In the genomic region with DNA sequence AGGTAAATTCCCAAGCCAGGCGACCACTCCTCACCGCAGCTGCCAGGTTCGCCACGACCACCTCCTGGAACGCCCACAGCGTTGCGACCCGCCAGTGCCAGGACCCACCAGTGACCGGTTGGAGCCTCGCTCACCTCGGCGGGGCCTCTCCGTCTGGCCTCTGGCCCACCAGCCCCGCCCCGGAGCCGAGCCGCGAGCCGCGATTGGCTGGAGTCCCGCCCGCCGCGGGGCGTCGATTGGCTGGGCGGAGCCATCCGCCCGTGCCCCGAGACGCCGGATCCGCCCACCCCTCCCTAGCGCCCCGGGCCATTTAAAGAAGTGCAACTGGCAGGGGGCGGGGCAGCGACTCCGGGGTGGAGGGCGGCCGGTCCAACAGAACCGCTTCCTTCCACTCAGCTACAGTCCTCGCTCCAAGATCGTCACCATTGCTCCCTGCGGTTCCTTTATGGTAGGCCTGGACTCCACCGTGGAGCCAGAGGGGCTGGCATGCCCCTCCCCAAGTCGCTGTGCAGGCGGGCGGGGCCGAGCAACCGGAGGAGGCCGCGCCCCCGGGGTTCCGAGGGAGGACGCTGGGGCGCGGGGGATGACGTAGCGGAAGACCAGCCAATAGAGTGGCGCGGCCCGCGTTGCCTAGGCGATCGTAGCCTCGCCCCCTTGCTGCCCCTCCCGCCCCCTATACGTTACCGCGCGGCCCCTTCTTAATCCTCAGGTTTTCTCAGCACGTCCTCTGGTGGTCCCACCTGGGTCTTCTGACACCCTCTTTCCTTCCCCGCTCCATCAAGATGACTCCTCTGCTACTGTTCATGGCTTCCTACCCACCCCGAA, we compare ENCODE assay signal across 1 cellular context.
TF ChIP-seq lines count a peak whose summit lies in the region.

A gene with protein sequence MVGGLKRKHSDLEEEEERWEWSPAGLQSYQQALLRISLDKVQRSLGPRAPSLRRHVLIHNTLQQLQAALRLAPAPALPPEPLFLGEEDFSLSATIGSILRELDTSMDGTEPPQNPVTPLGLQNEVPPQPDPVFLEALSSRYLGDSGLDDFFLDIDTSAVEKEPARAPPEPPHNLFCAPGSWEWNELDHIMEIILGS (minus strand): TSS at position 155 of the 825 bp plus-strand sequence. CDS start 2,255 bp downstream, outside the sequence.

TF ChIP-seq in HepG2, 621 proteins besides CTCF, POLR2A, EP300 and RAD21 (continued from another document and continues in another):
- TF ChIP-seq, protein P1, sequence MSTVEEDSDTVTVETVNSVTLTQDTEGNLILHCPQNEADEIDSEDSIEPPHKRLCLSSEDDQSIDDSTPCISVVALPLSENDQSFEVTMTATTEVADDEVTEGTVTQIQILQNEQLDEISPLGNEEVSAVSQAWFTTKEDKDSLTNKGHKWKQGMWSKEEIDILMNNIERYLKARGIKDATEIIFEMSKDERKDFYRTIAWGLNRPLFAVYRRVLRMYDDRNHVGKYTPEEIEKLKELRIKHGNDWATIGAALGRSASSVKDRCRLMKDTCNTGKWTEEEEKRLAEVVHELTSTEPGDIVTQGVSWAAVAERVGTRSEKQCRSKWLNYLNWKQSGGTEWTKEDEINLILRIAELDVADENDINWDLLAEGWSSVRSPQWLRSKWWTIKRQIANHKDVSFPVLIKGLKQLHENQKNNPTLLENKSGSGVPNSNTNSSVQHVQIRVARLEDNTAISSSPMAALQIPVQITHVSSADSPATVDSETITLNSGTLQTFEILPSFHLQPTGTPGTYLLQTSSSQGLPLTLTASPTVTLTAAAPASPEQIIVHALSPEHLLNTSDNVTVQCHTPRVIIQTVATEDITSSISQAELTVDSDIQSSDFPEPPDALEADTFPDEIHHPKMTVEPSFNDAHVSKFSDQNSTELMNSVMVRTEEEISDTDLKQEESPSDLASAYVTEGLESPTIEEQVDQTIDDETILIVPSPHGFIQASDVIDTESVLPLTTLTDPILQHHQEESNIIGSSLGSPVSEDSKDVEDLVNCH (CRISPR knock-in tag; IDR thresholded peaks at IDR 0.05), result no peak
- TF ChIP-seq ZFYVE20 (CRISPR knock-in tag; IDR thresholded peaks at IDR 0.05; ENCODE audit: borderline replicate concordance, low read depth) (no peak), KAT2B (IDR thresholded peaks at IDR 0.05; ENCODE audit: borderline replicate concordance, low read depth, low read length) (no peak), ETV5 (CRISPR knock-in tag; IDR thresholded peaks at IDR 0.05; ENCODE audit: borderline replicate concordance) (no peak; the same call in 1 of the 2 replicates), NPAS2 (CRISPR knock-in tag; IDR thresholded peaks at IDR 0.05; ENCODE audit: borderline replicate concordance) (no peak), ZNF724P (CRISPR knock-in tag; IDR thresholded peaks at IDR 0.05; ENCODE audit: borderline replicate concordance) (no peak; the same call in 1 of the 2 replicates), HNF4A (CRISPR knock-in tag; IDR thresholded peaks at IDR 0.05) (no peak), HNRNPLL (IDR thresholded peaks at IDR 0.05; ENCODE audit: low read depth, low read length, poor library complexity, severe bottlenecking) (peak; percentile 64), ZNF773 (CRISPR knock-in tag; IDR thresholded peaks at IDR 0.05; ENCODE audit: borderline replicate concordance) (no peak), MEIS1 (CRISPR knock-in tag; IDR thresholded peaks at IDR 0.05; ENCODE audit: borderline replicate concordance) (no peak), ARNTL (CRISPR knock-in tag; IDR thresholded peaks at IDR 0.05) (peak; percentile 69; the same call in 1 of the 2 replicates), ASH2L (IDR thresholded peaks at IDR 0.05; ENCODE audit: insufficient read length, low read depth, low read length) (peak; percentile 79), SUZ12 (IDR thresholded peaks at IDR 0.05; ENCODE audit: low read depth, low read length) (no peak), CREB1 (IDR thresholded peaks at IDR 0.05) (peak; percentile 88), CREB1 (CRISPR knock-in tag; IDR thresholded peaks at IDR 0.05) (peak; percentile 88), ZNF331 (CRISPR knock-in tag; IDR thresholded peaks at IDR 0.05) (0 out of 2 replicates have a peak, but pooled peaks have one; percentile 48), SNRNP70 (IDR thresholded peaks at IDR 0.05; ENCODE audit: low read depth, low read length) (no peak), MTA1 (CRISPR knock-in tag; IDR thresholded peaks at IDR 0.05; ENCODE audit: borderline replicate concordance) (no peak), ZNF557 (CRISPR knock-in tag; IDR thresholded peaks at IDR 0.05) (no peak), CEBPB (IDR thresholded peaks at IDR 0.05; ENCODE audit: borderline replicate concordance, low read depth, low read length) (no peak), MBNL3 (CRISPR knock-in tag; conservative IDR thresholded peaks at IDR 0.05) (no peak), ZNF564 (CRISPR knock-in tag; IDR thresholded peaks at IDR 0.05) (0 out of 2 replicates have a peak, but pooled peaks have one; percentile 67), PCBP2 (optimal IDR thresholded peaks at IDR 0.05; ENCODE audit: low read depth, low read length, poor library complexity, severe bottlenecking) (no peak), FOSL2 (CRISPR knock-in tag; IDR thresholded peaks at IDR 0.05) (no peak), SMYD3 (CRISPR knock-in tag; IDR thresholded peaks at IDR 0.05) (peak; percentile 51; the same call in 1 of the 2 replicates)
- TF ChIP-seq, protein P2, sequence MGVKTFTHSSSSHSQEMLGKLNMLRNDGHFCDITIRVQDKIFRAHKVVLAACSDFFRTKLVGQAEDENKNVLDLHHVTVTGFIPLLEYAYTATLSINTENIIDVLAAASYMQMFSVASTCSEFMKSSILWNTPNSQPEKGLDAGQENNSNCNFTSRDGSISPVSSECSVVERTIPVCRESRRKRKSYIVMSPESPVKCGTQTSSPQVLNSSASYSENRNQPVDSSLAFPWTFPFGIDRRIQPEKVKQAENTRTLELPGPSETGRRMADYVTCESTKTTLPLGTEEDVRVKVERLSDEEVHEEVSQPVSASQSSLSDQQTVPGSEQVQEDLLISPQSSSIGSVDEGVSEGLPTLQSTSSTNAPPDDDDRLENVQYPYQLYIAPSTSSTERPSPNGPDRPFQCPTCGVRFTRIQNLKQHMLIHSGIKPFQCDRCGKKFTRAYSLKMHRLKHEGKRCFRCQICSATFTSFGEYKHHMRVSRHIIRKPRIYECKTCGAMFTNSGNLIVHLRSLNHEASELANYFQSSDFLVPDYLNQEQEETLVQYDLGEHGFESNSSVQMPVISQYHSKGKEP (CRISPR knock-in tag; IDR thresholded peaks at IDR 0.05), result no peak
- TF ChIP-seq, protein P3, sequence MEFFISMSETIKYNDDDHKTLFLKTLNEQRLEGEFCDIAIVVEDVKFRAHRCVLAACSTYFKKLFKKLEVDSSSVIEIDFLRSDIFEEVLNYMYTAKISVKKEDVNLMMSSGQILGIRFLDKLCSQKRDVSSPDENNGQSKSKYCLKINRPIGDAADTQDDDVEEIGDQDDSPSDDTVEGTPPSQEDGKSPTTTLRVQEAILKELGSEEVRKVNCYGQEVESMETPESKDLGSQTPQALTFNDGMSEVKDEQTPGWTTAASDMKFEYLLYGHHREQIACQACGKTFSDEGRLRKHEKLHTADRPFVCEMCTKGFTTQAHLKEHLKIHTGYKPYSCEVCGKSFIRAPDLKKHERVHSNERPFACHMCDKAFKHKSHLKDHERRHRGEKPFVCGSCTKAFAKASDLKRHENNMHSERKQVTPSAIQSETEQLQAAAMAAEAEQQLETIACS (CRISPR knock-in tag; IDR thresholded peaks at IDR 0.05), result 0 out of 2 replicates have a peak, but pooled peaks have one; percentile 26
- TF ChIP-seq, protein P4, sequence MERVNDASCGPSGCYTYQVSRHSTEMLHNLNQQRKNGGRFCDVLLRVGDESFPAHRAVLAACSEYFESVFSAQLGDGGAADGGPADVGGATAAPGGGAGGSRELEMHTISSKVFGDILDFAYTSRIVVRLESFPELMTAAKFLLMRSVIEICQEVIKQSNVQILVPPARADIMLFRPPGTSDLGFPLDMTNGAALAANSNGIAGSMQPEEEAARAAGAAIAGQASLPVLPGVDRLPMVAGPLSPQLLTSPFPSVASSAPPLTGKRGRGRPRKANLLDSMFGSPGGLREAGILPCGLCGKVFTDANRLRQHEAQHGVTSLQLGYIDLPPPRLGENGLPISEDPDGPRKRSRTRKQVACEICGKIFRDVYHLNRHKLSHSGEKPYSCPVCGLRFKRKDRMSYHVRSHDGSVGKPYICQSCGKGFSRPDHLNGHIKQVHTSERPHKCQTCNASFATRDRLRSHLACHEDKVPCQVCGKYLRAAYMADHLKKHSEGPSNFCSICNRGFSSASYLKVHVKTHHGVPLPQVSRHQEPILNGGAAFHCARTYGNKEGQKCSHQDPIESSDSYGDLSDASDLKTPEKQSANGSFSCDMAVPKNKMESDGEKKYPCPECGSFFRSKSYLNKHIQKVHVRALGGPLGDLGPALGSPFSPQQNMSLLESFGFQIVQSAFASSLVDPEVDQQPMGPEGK (CRISPR knock-in tag; IDR thresholded peaks at IDR 0.05), result peak; percentile 89
- TF ChIP-seq, protein P5, sequence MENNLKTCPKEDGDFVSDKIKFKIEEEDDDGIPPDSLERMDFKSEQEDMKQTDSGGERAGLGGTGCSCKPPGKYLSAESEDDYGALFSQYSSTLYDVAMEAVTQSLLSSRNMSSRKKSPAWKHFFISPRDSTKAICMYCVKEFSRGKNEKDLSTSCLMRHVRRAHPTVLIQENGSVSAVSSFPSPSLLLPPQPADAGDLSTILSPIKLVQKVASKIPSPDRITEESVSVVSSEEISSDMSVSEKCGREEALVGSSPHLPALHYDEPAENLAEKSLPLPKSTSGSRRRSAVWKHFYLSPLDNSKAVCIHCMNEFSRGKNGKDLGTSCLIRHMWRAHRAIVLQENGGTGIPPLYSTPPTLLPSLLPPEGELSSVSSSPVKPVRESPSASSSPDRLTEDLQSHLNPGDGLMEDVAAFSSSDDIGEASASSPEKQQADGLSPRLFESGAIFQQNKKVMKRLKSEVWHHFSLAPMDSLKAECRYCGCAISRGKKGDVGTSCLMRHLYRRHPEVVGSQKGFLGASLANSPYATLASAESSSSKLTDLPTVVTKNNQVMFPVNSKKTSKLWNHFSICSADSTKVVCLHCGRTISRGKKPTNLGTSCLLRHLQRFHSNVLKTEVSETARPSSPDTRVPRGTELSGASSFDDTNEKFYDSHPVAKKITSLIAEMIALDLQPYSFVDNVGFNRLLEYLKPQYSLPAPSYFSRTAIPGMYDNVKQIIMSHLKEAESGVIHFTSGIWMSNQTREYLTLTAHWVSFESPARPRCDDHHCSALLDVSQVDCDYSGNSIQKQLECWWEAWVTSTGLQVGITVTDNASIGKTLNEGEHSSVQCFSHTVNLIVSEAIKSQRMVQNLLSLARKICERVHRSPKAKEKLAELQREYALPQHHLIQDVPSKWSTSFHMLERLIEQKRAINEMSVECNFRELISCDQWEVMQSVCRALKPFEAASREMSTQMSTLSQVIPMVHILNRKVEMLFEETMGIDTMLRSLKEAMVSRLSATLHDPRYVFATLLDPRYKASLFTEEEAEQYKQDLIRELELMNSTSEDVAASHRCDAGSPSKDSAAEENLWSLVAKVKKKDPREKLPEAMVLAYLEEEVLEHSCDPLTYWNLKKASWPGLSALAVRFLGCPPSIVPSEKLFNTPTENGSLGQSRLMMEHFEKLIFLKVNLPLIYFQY (CRISPR knock-in tag; IDR thresholded peaks at IDR 0.05; ENCODE audit: borderline replicate concordance), result peak; percentile 93
- TF ChIP-seq, protein P6, sequence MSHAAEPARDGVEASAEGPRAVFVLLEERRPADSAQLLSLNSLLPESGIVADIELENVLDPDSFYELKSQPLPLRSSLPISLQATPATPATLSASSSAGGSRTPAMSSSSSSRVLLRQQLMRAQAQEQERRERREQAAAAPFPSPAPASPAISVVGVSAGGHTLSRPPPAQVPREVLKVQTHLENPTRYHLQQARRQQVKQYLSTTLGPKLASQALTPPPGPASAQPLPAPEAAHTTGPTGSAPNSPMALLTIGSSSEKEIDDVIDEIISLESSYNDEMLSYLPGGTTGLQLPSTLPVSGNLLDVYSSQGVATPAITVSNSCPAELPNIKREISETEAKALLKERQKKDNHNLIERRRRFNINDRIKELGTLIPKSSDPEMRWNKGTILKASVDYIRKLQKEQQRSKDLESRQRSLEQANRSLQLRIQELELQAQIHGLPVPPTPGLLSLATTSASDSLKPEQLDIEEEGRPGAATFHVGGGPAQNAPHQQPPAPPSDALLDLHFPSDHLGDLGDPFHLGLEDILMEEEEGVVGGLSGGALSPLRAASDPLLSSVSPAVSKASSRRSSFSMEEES (CRISPR knock-in tag; IDR thresholded peaks at IDR 0.05), result no peak
- TF ChIP-seq, protein P7, sequence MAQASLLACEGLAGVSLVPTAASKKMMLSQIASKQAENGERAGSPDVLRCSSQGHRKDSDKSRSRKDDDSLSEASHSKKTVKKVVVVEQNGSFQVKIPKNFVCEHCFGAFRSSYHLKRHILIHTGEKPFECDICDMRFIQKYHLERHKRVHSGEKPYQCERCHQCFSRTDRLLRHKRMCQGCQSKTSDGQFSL (CRISPR knock-in tag; IDR thresholded peaks at IDR 0.05), result peak; percentile 32; the same call in 1 of the 2 replicates
- TF ChIP-seq, protein P8, sequence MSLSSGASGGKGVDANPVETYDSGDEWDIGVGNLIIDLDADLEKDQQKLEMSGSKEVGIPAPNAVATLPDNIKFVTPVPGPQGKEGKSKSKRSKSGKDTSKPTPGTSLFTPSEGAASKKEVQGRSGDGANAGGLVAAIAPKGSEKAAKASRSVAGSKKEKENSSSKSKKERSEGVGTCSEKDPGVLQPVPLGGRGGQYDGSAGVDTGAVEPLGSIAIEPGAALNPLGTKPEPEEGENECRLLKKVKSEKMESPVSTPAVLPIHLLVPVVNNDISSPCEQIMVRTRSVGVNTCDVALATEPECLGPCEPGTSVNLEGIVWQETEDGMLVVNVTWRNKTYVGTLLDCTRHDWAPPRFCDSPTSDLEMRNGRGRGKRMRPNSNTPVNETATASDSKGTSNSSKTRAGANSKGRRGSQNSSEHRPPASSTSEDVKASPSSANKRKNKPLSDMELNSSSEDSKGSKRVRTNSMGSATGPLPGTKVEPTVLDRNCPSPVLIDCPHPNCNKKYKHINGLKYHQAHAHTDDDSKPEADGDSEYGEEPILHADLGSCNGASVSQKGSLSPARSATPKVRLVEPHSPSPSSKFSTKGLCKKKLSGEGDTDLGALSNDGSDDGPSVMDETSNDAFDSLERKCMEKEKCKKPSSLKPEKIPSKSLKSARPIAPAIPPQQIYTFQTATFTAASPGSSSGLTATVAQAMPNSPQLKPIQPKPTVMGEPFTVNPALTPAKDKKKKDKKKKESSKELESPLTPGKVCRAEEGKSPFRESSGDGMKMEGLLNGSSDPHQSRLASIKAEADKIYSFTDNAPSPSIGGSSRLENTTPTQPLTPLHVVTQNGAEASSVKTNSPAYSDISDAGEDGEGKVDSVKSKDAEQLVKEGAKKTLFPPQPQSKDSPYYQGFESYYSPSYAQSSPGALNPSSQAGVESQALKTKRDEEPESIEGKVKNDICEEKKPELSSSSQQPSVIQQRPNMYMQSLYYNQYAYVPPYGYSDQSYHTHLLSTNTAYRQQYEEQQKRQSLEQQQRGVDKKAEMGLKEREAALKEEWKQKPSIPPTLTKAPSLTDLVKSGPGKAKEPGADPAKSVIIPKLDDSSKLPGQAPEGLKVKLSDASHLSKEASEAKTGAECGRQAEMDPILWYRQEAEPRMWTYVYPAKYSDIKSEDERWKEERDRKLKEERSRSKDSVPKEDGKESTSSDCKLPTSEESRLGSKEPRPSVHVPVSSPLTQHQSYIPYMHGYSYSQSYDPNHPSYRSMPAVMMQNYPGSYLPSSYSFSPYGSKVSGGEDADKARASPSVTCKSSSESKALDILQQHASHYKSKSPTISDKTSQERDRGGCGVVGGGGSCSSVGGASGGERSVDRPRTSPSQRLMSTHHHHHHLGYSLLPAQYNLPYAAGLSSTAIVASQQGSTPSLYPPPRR (CRISPR knock-in tag; IDR thresholded peaks at IDR 0.05; ENCODE audit: borderline replicate concordance), result peak; percentile 29; the same call in 1 of the 2 replicates
